Comparison of ENCODE assay signal across 9 cellular contexts in the genomic region with DNA sequence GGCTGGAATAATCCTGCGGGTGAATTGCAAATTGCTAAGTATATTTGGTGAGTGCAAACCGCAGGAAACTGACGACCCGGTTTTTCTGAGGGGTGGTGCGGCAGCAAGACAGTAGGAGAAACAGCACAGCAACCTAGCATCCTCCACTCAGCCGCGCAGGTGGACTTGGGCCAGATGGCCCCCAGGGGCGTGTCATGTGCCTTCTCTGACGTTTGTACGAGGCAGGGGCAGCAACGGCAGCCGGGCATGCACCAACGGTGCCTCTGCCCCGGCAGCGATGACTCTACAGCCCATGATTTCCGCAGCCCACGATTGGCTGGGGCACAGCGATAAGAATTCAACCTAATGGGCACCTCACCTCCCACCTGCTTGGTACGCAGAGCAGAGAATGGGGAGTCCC. TPM values are rescaled to one million over a fixed set of nuclear protein-coding genes. Genes with fewer than 3 reads are reported as not detected.
A peak's percentile ranks its signal among the peaks of the same experiment; 100 is the strongest.
DNase-seq lines count a peak whose midpoint lies in the region; ATAC-seq, FAIRE-seq and TF ChIP-seq lines count a peak whose summit lies in the region.
"Had no signal": no experiment of that assay in that cellular context is flagged by ENCODE, and none has a peak within 500 bp of the region (broad histone marks: within the 10 kb centered on the region; RNA-seq: fewer than 3 reads in every experiment).

No MANE protein-coding gene starts in this region.

- H3K4me1 ChIP-seq in mucosa of descending colon (ENCODE audit: low read depth): no peaks in the 10 kb centered on the region

- peaks cover 11% of the 10 kb centered on the region for H3K4me1 Mint-ChIP-seq in activated CD8-positive, alpha-beta T cell treated with anti-CD3 and anti-CD28 coated beads for 36 hours (ENCODE audit: low read depth)

- peak overlapping the region; percentile 59 for H3K4me3 Mint-ChIP-seq in activated CD8-positive, alpha-beta T cell treated with anti-CD3 and anti-CD28 coated beads for 36 hours

- FAIRE-seq in GM19239 (lab: Jason Lieb, UNC): no peak

- H3K4me3 ChIP-seq in mucosa of descending colon: no peak overlapping the region
- H3K4me3 ChIP-seq in H7 (ENCODE audit: insufficient read depth, low read depth, low read length): no peak overlapping the region

- peaks cover 2% of the 10 kb centered on the region for H3K27me3 Mint-ChIP-seq in activated CD8-positive, alpha-beta T cell treated with anti-CD3 and anti-CD28 coated beads for 36 hours

- H3K27ac Mint-ChIP-seq in activated CD8-positive, alpha-beta T cell treated with anti-CD3 and anti-CD28 coated beads for 36 hours: no peak overlapping the region

- peak; percentile 16 for DNase-seq in G401 (ENCODE audit: low spot score)
- DNase-seq in activated CD8-positive, alpha-beta T cell treated with anti-CD3 and anti-CD28 coated beads for 36 hours: peak; percentile 39
- DNase-seq in mucosa of descending colon: peak in 2 of 3 donors; percentile 22 to 59
- no peak for DNase-seq in GM19239 (ENCODE audit: insufficient read length, low spot score)
- no peak for DNase-seq in H7

- in situ Hi-C loops in G401 (cut with HindIII; ENCODE audit: low sequenced_read_pairs): no loop called here

- no peaks in the 10 kb centered on the region for H3K9me3 ChIP-seq in mucosa of descending colon

- CTCF ChIA-PET in activated CD8-positive, alpha-beta T cell treated with anti-CD3 and anti-CD28 coated beads for 36 hours (lab: Charles Lee): interaction anchor here (1.3 kb wide), 1 partner anchor 146 kb away, joined by 3 read pairs; no protein-coding TSS in a partner anchor

- intact Hi-C loops in activated CD8-positive, alpha-beta T cell treated with anti-CD3 and anti-CD28 coated beads for 36 hours (cut with micrococcal nuclease): loop anchor here (10.0 kb wide), 1 partner anchor 192 kb away; a partner anchor contains a TSS
- intact Hi-C loops in mucosa of descending colon (cut with DNase I, micrococcal nuclease): no loop called here

- TF ChIP-seq CTCF in activated CD8-positive, alpha-beta T cell treated with anti-CD3 and anti-CD28 coated beads for 36 hours (IDR thresholded peaks at IDR 0.05): no peak
- TF ChIP-seq CTCF in mucosa of descending colon (IDR thresholded peaks at IDR 0.05): no peak

- no peaks in the 10 kb centered on the region for H3K27me3 ChIP-seq in H7 (ENCODE audit: control insufficient read depth, insufficient read depth, low read length)

- POLR2A ChIA-PET in activated CD8-positive, alpha-beta T cell treated with anti-CD3 and anti-CD28 coated beads for 36 hours (lab: Charles Lee): no interaction called here

- H3K36me3 Mint-ChIP-seq in activated CD8-positive, alpha-beta T cell treated with anti-CD3 and anti-CD28 coated beads for 36 hours (ENCODE audit: low read depth): no peaks in the 10 kb centered on the region

- peak; percentile 75 for ATAC-seq in HG03460 (IDR thresholded peaks at IDR 0.05; ENCODE audit: unreplicated experiment)
- peak; percentile 72 for ATAC-seq in activated CD8-positive, alpha-beta T cell treated with anti-CD3 and anti-CD28 coated beads for 36 hours
- ATAC-seq in mucosa of descending colon: peak; percentile 16
- ATAC-seq in GM21381 (IDR thresholded peaks at IDR 0.05; ENCODE audit: unreplicated experiment): no peak
- ATAC-seq in HG02884 (IDR thresholded peaks at IDR 0.05; ENCODE audit: unreplicated experiment): no peak

- H3K36me3 ChIP-seq in mucosa of descending colon (ENCODE audit: low read depth) (no peaks in the 10 kb centered on the region), H7 (replicated peaks; ENCODE audit: control insufficient read depth, insufficient read depth, low read length) (no peaks in the 10 kb centered on the region)

- no peaks in the 10 kb centered on the region for H3K9me3 Mint-ChIP-seq in activated CD8-positive, alpha-beta T cell treated with anti-CD3 and anti-CD28 coated beads for 36 hours

RNA-seq across cellular contexts. Expression of a gene that starts 11.1 kb away (rescaled TPM):
- total RNA-seq in G401 (2014; rRNA removed; shearing (Covaris generic)): not detected in 2 replicates
- total RNA-seq in activated CD8-positive, alpha-beta T cell treated with anti-CD3 and anti-CD28 coated beads for 36 hours: not detected
- not detected for total RNA-seq in mucosa of descending colon
- not detected in 2 replicates for total RNA-seq in H7 (2014; rRNA removed; shearing (Covaris generic))
- total RNA-seq: fibroblast of villous mesenchyme had no signal

RNA-seq across cellular contexts. Expression of a gene that starts 28.0 kb away (rescaled TPM):
- total RNA-seq in G401 (2014; rRNA removed; shearing (Covaris generic)): not detected in 2 replicates
- total RNA-seq in activated CD8-positive, alpha-beta T cell treated with anti-CD3 and anti-CD28 coated beads for 36 hours: under 1 TPM; 0.47 TPM
- 1 to 10 TPM in 1 of 3 donors, under 1 TPM in 2; 0.41 to 2.6 (median 0.89) TPM for total RNA-seq in mucosa of descending colon
- not detected in 2 replicates for total RNA-seq in H7 (2014; rRNA removed; shearing (Covaris generic))
- total RNA-seq: fibroblast of villous mesenchyme had no signal

RNA-seq across cellular contexts. Expression of a gene that starts 55.7 kb away (rescaled TPM):
- not detected in 2 replicates for total RNA-seq in G401 (2014; rRNA removed; shearing (Covaris generic))
- not detected for total RNA-seq in activated CD8-positive, alpha-beta T cell treated with anti-CD3 and anti-CD28 coated beads for 36 hours
- total RNA-seq in mucosa of descending colon: not detected
- total RNA-seq in H7 (2014; rRNA removed; shearing (Covaris generic)): not detected in 2 replicates
- total RNA-seq: fibroblast of villous mesenchyme had no signal

Comparison
In these comparisons a context has a peak if more than half of its experiments do, and no peak if none do; other contexts are left out.
1. DNase-seq: peak in G401 (single experiment), activated CD8-positive, alpha-beta T cell treated with anti-CD3 and anti-CD28 coated beads for 36 hours (single experiment) and mucosa of descending colon (2 of 3); none in GM19239 (single experiment) and H7 (single experiment).
2. ATAC-seq: peak in HG03460 (single experiment), activated CD8-positive, alpha-beta T cell treated with anti-CD3 and anti-CD28 coated beads for 36 hours (single experiment) and mucosa of descending colon (single experiment); none in GM21381 (single experiment) and HG02884 (single experiment).